25 cellular contexts compared by ENCODE assay signal in genomic region chr18:3394648-3395047, GRCh38.
"Had no signal": no experiment of that assay in that cellular context is flagged by ENCODE, and none has a peak within 500 bp of the region (broad histone marks: within the 10 kb centered on the region; RNA-seq: fewer than 3 reads in every experiment).

No MANE protein-coding gene starts in this region.

- H3K4me3 ChIP-seq: neural progenitor cell, ovary, psoas muscle, right lobe of liver, sigmoid colon, stomach, thoracic aorta, thyroid gland, tibial nerve, upper lobe of left lung, uterus had no signal

- ATAC-seq: natural killer cell; psoas muscle; right cardiac atrium; stimulated activated effector memory CD8-positive, alpha-beta T cell treated with anti-CD3 and anti-CD28 coated beads, Interleukin-12 subunit alpha, Interleukin-12 subunit beta, amount 100 ng/mL, for 72 hours; stimulated activated naive B cell treated with anti-CD40 and anti-IgM and Interleukin-4, amounts not matched to agents 10 μg/mL and 1 μg/mL and 100 μg/mL, for 72 hours had no signal

- H3K4me1 ChIP-seq: psoas muscle, right lobe of liver, sigmoid colon, thyroid gland, tibial nerve, upper lobe of left lung, uterus had no signal

- H3K36me3 ChIP-seq: neural progenitor cell, ovary, right lobe of liver, sigmoid colon, stomach, thoracic aorta, thyroid gland, tibial nerve, upper lobe of left lung, uterus had no signal

- DNase-seq: natural killer cell; occipital lobe; ovary; posterior cingulate gyrus; psoas muscle; right cardiac atrium; right lobe of liver; sigmoid colon; small intestine; stimulated activated CD4-positive, alpha-beta T cell treated with anti-CD3 and anti-CD28 coated beads, Interleukin-15, amount 100 ng/mL, for 24 hours; stimulated activated CD4-positive, alpha-beta T cell treated with anti-CD3 and anti-CD28 coated beads, Interleukin-2, amount 100 ng/mL, for 24 hours; stimulated activated CD4-positive, alpha-beta T cell treated with anti-CD3 and anti-CD28 coated beads, Interleukin-2, amount 100 ng/mL, for 48 hours; stimulated activated CD4-positive, alpha-beta T cell treated with anti-CD3 and anti-CD28 coated beads, Interleukin-4, amount 100 ng/mL, for 24 hours; stimulated activated naive B cell treated with anti-CD40 and anti-IgM and Interleukin-4, amounts not matched to agents 10 μg/mL and 1 μg/mL and 100 μg/mL, for 72 hours; stimulated activated naive CD4-positive, alpha-beta T cell treated with Interleukin-2 at 50 U/mL for 16 hours; stomach; thyroid gland; trophoblast cell; upper lobe of left lung; uterus had no signal

- H2AFZ ChIP-seq: neural progenitor cell, parathyroid adenoma had no signal

- H3K27me3 ChIP-seq: neural progenitor cell, ovary, right lobe of liver, sigmoid colon, stomach, thyroid gland, tibial nerve, upper lobe of left lung, uterus had no signal

- H3K9me3 ChIP-seq: ovary, right lobe of liver, thyroid gland had no signal

- H3K9ac ChIP-seq: neural progenitor cell, parathyroid adenoma had no signal

- FAIRE-seq: small intestine had no signal

- H3K4me2 ChIP-seq: neural progenitor cell had no signal

- H3K27ac ChIP-seq: neural progenitor cell, ovary, parathyroid adenoma, psoas muscle, right lobe of liver, sigmoid colon, stomach, thoracic aorta, thyroid gland, tibial nerve, upper lobe of left lung, uterus had no signal

- H3K79me2 ChIP-seq: parathyroid adenoma had no signal
